Comparison of ENCODE assay signal across 8 cellular contexts in genomic region chr17:41665566-41666335, GRCh38. TPM values are rescaled to one million over a fixed set of nuclear protein-coding genes. Genes with fewer than 3 reads are reported as not detected.
A peak's percentile ranks its signal among the peaks of the same experiment; 100 is the strongest.
DNase-seq lines count a peak whose midpoint lies in the region; ATAC-seq and TF ChIP-seq lines count a peak whose summit lies in the region.

No MANE protein-coding gene starts in this region.

- TF ChIP-seq CTCF in AG09319 (IDR thresholded peaks at IDR 0.05; ENCODE audit: low read depth, low read length) (peak; percentile 63), choroid plexus epithelial cell (conservative IDR thresholded peaks at IDR 0.05; ENCODE audit: low read depth, low read length) (peak; percentile 63)

- intact Hi-C loops in left colon (cut with DNase I, micrococcal nuclease): loop anchor here in 1 of 2 donors (5.0 to 10.0 kb wide), 3 partner anchors 761 to 1041 kb away; no protein-coding TSS in a partner anchor

- no peak for DNase-seq in AG09319 (ENCODE audit: extremely low read depth, low read depth)
- peak; percentile 57 to 88 for DNase-seq in NCI-H446 (lab: John Stamatoyannopoulos, UW)
- DNase-seq in activated CD4-positive, alpha-beta T cell treated with anti-CD3 and anti-CD28 coated beads for 24 hours (ENCODE audit: low read depth in 2 of 2): peak; percentile 84 to 85
- peak; percentile 83 for DNase-seq in choroid plexus epithelial cell (ENCODE audit: low read depth)
- peak; percentile 89 to 93 for DNase-seq in left colon
- peak; percentile 81 to 90 for DNase-seq in stimulated activated CD4-positive, alpha-beta T cell treated with anti-CD3 and anti-CD28 coated beads, Interleukin-1b, Interleukin-23, amount 100 ng/mL, for 4 hours (ENCODE audit: low read depth in 2 of 2)

- ATAC-seq in GM19035 (IDR thresholded peaks at IDR 0.05; ENCODE audit: unreplicated experiment) (peak; percentile 70), HG03354 (IDR thresholded peaks at IDR 0.05; ENCODE audit: poor library complexity, severe bottlenecking, unreplicated experiment) (peak; percentile 71), left colon (peak; percentile 87)

- H3K4me3 ChIP-seq in choroid plexus epithelial cell (ENCODE audit: low read depth, low read length): peak overlapping the region; percentile 62

RNA-seq across cellular contexts. Expression of gene EIF1, which starts 22.9 kb away (rescaled TPM):
- total RNA-seq in left colon: 100 to 1,000 TPM; 596 to 603 TPM

RNA-seq across cellular contexts. Expression of gene KRT17, which starts 41.4 kb away (rescaled TPM):
- under 1 TPM in 1 of 2 donors, not detected in 1; 0.70 TPM for total RNA-seq in left colon

RNA-seq across cellular contexts. Expression of gene GAST, which starts 46.4 kb away (rescaled TPM):
- total RNA-seq in left colon: not detected

RNA-seq across cellular contexts. Expression of gene KRT16, which starts 53.2 kb away (rescaled TPM):
- not detected for total RNA-seq in left colon
